ENCODE assay signal across 11 cellular contexts in genomic region chr2:160920791-160921303, GRCh38.
DNase-seq lines count a peak whose midpoint lies in the region; ATAC-seq and TF ChIP-seq lines count a peak whose summit lies in the region.
"Had no signal": no experiment of that assay in that cellular context is flagged by ENCODE, and none has a peak within 500 bp of the region (broad histone marks: within the 10 kb centered on the region; RNA-seq: fewer than 3 reads in every experiment).

No MANE protein-coding gene starts in this region.

- H3K79me2 ChIP-seq in smooth muscle cell (ENCODE audit: low read depth) = no peaks in the 10 kb centered on the region

- peak overlapping the region; percentile 96 for H3K27ac ChIP-seq in smooth muscle cell (ENCODE audit: low read depth)

- peak overlapping the region; percentile 80 for H3K4me2 ChIP-seq in smooth muscle cell

- no peaks in the 10 kb centered on the region for H4K20me1 ChIP-seq in smooth muscle cell (ENCODE audit: low read depth)

- TF ChIP-seq CTCF in smooth muscle cell (IDR thresholded peaks at IDR 0.05; ENCODE audit: borderline replicate concordance, insufficient read depth, poor library complexity, severe bottlenecking) = no peak

- 11% methylated on average over 8 of the region's 8 CpGs for WGBS in smooth muscle cell (ENCODE audit: low lambda C conversion rate)

- DNase-seq in GOT3 (lab: John Stamatoyannopoulos, UW) (peak; percentile 13), brain pericyte (ENCODE audit: low read depth, low spot score) (peak; percentile 52), left kidney (ENCODE audit: low read depth, low spot score) (peak; percentile 64), smooth muscle cell (lab: John Stamatoyannopoulos, UW; ENCODE audit: unreplicated experiment) (no peak), H7 (no peak), GM19238 (ENCODE audit: insufficient read length, low spot score) (no peak)
- no peak for DNase-seq in activated CD8-positive, alpha-beta memory T cell treated with anti-CD3 and anti-CD28 coated beads, Interleukin-2, amount 50 U/mL, for 4 hours
- DNase-seq: DMS53; NCI-H446 treated with DMSO at 0.1 percent for 48 hours; stimulated activated CD4-positive, alpha-beta T cell treated with anti-CD3 and anti-CD28 coated beads, Interleukin-4, amount 100 ng/mL, for 24 hours had no signal

- no peaks in the 10 kb centered on the region for H3K9me3 ChIP-seq in smooth muscle cell (replicated peaks; ENCODE audit: low read depth)

- H3K4me3 ChIP-seq in smooth muscle cell (peak overlapping the region; percentile 32), H7 (ENCODE audit: insufficient read depth, low read depth, low read length) (no peak overlapping the region)

- no peak for ATAC-seq in HG03159 (IDR thresholded peaks at IDR 0.05; ENCODE audit: unreplicated experiment)

- peak overlapping the region; percentile 81 for H2AFZ ChIP-seq in smooth muscle cell (ENCODE audit: low read depth)

- H3F3A ChIP-seq in smooth muscle cell (ENCODE audit: low read depth) = peaks cover 12% of the 10 kb centered on the region

- no peaks in the 10 kb centered on the region for H3K36me3 ChIP-seq in smooth muscle cell (ENCODE audit: low read depth)
- no peaks in the 10 kb centered on the region for H3K36me3 ChIP-seq in H7 (replicated peaks; ENCODE audit: control insufficient read depth, insufficient read depth, low read length)

- peaks cover 22% of the 10 kb centered on the region for H3K4me1 ChIP-seq in smooth muscle cell (ENCODE audit: low read depth)

- H3K27me3 ChIP-seq in smooth muscle cell (ENCODE audit: low read depth) (no peaks in the 10 kb centered on the region), H7 (ENCODE audit: control insufficient read depth, insufficient read depth, low read length) (no peaks in the 10 kb centered on the region)

- H3K9ac ChIP-seq in smooth muscle cell (ENCODE audit: low read depth) = peak overlapping the region; percentile 79

Comparison
In these comparisons a context has a peak if more than half of its experiments do, and no peak if none do; other contexts are left out.
1. DNase-seq: peak in GOT3 (single experiment), brain pericyte (single experiment) and left kidney (single experiment); none in smooth muscle cell (single experiment), H7 (single experiment), GM19238 (single experiment) and activated CD8-positive, alpha-beta memory T cell treated with anti-CD3 and anti-CD28 coated beads, Interleukin-2, amount 50 U/mL, for 4 hours (single experiment).